ENCODE assay signal across 8 cellular contexts in genomic region chr22:44664149-44664548, GRCh38. TPM values are rescaled to one million over a fixed set of nuclear protein-coding genes. Genes with fewer than 3 reads are reported as not detected.
A peak's percentile ranks its signal among the peaks of the same experiment; 100 is the strongest.
DNase-seq lines count a peak whose midpoint lies in the region; ATAC-seq, FAIRE-seq and TF ChIP-seq lines count a peak whose summit lies in the region.

No MANE protein-coding gene starts in this region.

- FAIRE-seq in H54 (lab: Jason Lieb, UNC) = no peak

- H3K36me3 ChIP-seq in esophagus squamous epithelium = no peaks in the 10 kb centered on the region

- ATAC-seq in GM21723 (IDR thresholded peaks at IDR 0.05; ENCODE audit: unreplicated experiment) = no peak

- peaks cover 16 to 60% (median 25%) of the 10 kb centered on the region in 3 donors for H3K4me1 ChIP-seq in esophagus squamous epithelium

- no peak overlapping the region for H3K4me3 ChIP-seq in esophagus squamous epithelium

- peaks cover 0 to 51% (median 0%) of the 10 kb centered on the region in 4 donors for H3K27me3 ChIP-seq in esophagus squamous epithelium

- intact Hi-C loops in esophagus squamous epithelium (cut with DNase I) = no loop called here

- TF ChIP-seq POLR2A in esophagus squamous epithelium (IDR thresholded peaks at IDR 0.05) (no peak), H54 (IDR thresholded peaks at IDR 0.05; ENCODE audit: low read depth, low read length) (no peak)

- 26 to 39% methylated on average over 6 to 10 of the region's 11 CpGs for WGBS in esophagus squamous epithelium, 2 donors

- DNase-seq in H4 (ENCODE audit: low spot score) (peak; percentile 57), esophagus squamous epithelium (lab: John Stamatoyannopoulos, UW) (no peak), pons (ENCODE audit: low spot score) (peak; percentile 82), NCI-H510A (lab: John Stamatoyannopoulos, UW) (no peak), DMS153 (lab: John Stamatoyannopoulos, UW) (no peak), H54 (ENCODE audit: insufficient read length, low spot score) (no peak)
- peak; percentile 52 to 57 for DNase-seq in activated CD4-positive, alpha-beta T cell treated with anti-CD3 and anti-CD28 coated beads, Interleukin-2, amount 50 U/mL, for 48 hours

- H3K9me3 ChIP-seq in esophagus squamous epithelium = no peaks in the 10 kb centered on the region

- H3K27ac ChIP-seq in esophagus squamous epithelium = peak overlapping the region in 3 of 4 donors; percentile 19 to 66 (median 61)

- no peak for TF ChIP-seq CTCF in esophagus squamous epithelium (IDR thresholded peaks at IDR 0.05)

RNA-seq across cellular contexts. Expression of gene PRR5, which starts 37.9 kb away (rescaled TPM):
- total RNA-seq in H4 (2014; rRNA removed; shearing (Covaris generic)) = 4.7 and 5.0 TPM in 2 replicates
- total RNA-seq in esophagus squamous epithelium = 10 to 100 TPM; 20.8 to 33.0 (median 23.4) TPM

Comparison
In these comparisons a context has a peak if more than half of its experiments do, and no peak if none do; other contexts are left out.
1. DNase-seq: peak in H4 (single experiment), activated CD4-positive, alpha-beta T cell treated with anti-CD3 and anti-CD28 coated beads, Interleukin-2, amount 50 U/mL, for 48 hours (2 of 2) and pons (single experiment); none in esophagus squamous epithelium (single experiment), NCI-H510A (single experiment), DMS153 (single experiment) and H54 (single experiment).